ENCODE assay signal across 12 cellular contexts in the genomic region with DNA sequence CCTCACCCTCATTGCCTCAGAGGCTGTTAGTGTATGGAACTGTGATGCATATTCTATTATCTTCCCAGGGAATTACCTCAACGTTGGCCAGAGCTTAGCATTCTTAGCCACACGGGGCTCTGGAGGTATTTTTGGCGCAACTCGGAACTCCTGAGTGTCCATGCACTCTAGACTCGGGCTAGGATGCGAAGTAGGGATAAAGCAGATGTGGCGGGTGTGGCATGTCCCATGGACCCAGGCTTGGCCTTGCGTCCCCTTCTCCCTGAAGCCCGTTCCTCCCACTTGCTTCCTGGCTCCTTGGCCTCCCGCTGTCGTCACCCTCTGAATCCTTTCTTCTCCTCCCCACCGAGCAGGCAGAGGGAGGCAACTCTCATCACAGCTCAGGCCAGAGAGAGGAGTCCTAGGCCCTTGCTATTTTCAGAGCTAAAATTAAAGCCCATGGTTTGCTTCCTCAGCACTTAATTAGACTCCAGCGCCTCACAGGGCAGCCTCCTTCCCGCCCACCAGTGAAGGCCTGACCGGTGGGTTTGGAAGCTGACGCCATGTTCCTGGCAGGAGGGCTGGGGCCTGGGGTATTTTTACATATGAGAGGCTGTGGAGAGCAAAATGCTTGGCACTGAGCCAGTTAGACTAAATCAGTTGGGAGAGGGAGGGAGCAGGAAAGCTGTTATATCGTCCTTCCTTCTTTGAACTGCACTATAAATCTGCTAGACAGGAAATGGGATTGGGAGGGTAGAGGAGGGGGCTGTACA.
DNase-seq lines count a peak whose midpoint lies in the region; ATAC-seq and TF ChIP-seq lines count a peak whose summit lies in the region.
"Had no signal": no experiment of that assay in that cellular context is flagged by ENCODE, and none has a peak within 500 bp of the region (broad histone marks: within the 10 kb centered on the region; RNA-seq: fewer than 3 reads in every experiment).

No MANE protein-coding gene starts in this region.

- H3K27me3 Mint-ChIP-seq in activated T-cell treated with anti-CD3 and anti-CD28 coated beads, Interleukin-2, amount 50 U/mL, for 24 hours: no peaks in the 10 kb centered on the region
- H3K27me3 Mint-ChIP-seq: CD4-positive, alpha-beta T cell had no signal

- DNase-seq in NCI-H1105 (lab: John Stamatoyannopoulos, UW): peak; percentile 49
- DNase-seq in NCI-H748 treated with DMSO at 0.1 percent for 48 hours (lab: John Stamatoyannopoulos, UW): peak; percentile 45
- peak; percentile 60 for DNase-seq in left cardiac atrium
- DNase-seq in gastrocnemius medialis: peak in 1 of 2 donors; percentile 43
- no peak for DNase-seq in foreskin melanocyte
- DNase-seq in activated T-cell treated with anti-CD3 and anti-CD28 coated beads, Interleukin-2, amount 50 U/mL, for 24 hours: no peak
- DNase-seq in activated CD8-positive, alpha-beta memory T cell treated with anti-CD3 and anti-CD28 coated beads for 24 hours: no peak
- no peak for DNase-seq in brain microvascular endothelial cell
- DNase-seq: activated CD4-positive, CD25-positive, alpha-beta regulatory T cell treated with anti-CD3 and anti-CD28 coated beads, Interleukin-2, amount 50 U/mL, for 72 hours; CD4-positive, alpha-beta T cell; NCI-H526 treated with DMSO at 0.1 percent for 48 hours had no signal

- H3K4me1 Mint-ChIP-seq in activated T-cell treated with anti-CD3 and anti-CD28 coated beads, Interleukin-2, amount 50 U/mL, for 24 hours (ENCODE audit: low read depth): no peaks in the 10 kb centered on the region

- H3K27ac Mint-ChIP-seq in activated T-cell treated with anti-CD3 and anti-CD28 coated beads, Interleukin-2, amount 50 U/mL, for 24 hours: no peak overlapping the region
- H3K27ac Mint-ChIP-seq: CD4-positive, alpha-beta T cell had no signal

- peaks cover 19% of the 10 kb centered on the region in 2 donors for H3K4me1 ChIP-seq in gastrocnemius medialis
- H3K4me1 ChIP-seq: HAP-1 had no signal

- in situ Hi-C loops in gastrocnemius medialis (cut with MboI; ENCODE audit: low sequenced_read_pairs in 4 of 4) (no loop called here), brain microvascular endothelial cell (cut with HindIII; ENCODE audit: low pct_ligation_motif_present, low sequenced_read_pairs) (no loop called here)

- TF ChIP-seq CTCF in gastrocnemius medialis (IDR thresholded peaks at IDR 0.05 in 4 of 5, conservative IDR thresholded peaks at IDR 0.05 in 1 of 5) (no peak), brain microvascular endothelial cell (IDR thresholded peaks at IDR 0.05; ENCODE audit: low read depth, low read length, missing control alignments) (no peak)

- no peaks in the 10 kb centered on the region for H3K36me3 ChIP-seq in gastrocnemius medialis
- H3K36me3 ChIP-seq in brain microvascular endothelial cell (replicated peaks): no peaks in the 10 kb centered on the region
- H3K36me3 ChIP-seq: HAP-1 had no signal

- H3K9me3 Mint-ChIP-seq in activated T-cell treated with anti-CD3 and anti-CD28 coated beads, Interleukin-2, amount 50 U/mL, for 24 hours: peaks cover 11% of the 10 kb centered on the region

- no peaks in the 10 kb centered on the region for H3K36me3 Mint-ChIP-seq in activated T-cell treated with anti-CD3 and anti-CD28 coated beads, Interleukin-2, amount 50 U/mL, for 24 hours (ENCODE audit: low read depth)

- ATAC-seq in left cardiac atrium (peak; percentile 68 to 74), gastrocnemius medialis (no peak)

- H3K4me3 ChIP-seq in gastrocnemius medialis (no peak overlapping the region), brain microvascular endothelial cell (ENCODE audit: low read depth, low read length) (no peak overlapping the region)
- H3K4me3 ChIP-seq: HAP-1 had no signal

- intact Hi-C loops in left cardiac atrium (cut with DNase I): no loop called here
- intact Hi-C loops in gastrocnemius medialis (cut with DNase I; ENCODE audit: low total_unique reads): loop anchor here (5.0 kb wide), 1 partner anchor 83 kb away; no protein-coding TSS in a partner anchor

- H3K27ac ChIP-seq in gastrocnemius medialis: peak overlapping the region; percentile 15 to 55 (median 50)
- H3K27ac ChIP-seq in brain microvascular endothelial cell: no peak overlapping the region

- no peak for TF ChIP-seq POLR2A in gastrocnemius medialis (IDR thresholded peaks at IDR 0.05)

- no peaks in the 10 kb centered on the region for H3K27me3 ChIP-seq in gastrocnemius medialis
- no peaks in the 10 kb centered on the region for H3K27me3 ChIP-seq in brain microvascular endothelial cell (replicated peaks)

- no peak overlapping the region for H3K4me3 Mint-ChIP-seq in activated T-cell treated with anti-CD3 and anti-CD28 coated beads, Interleukin-2, amount 50 U/mL, for 24 hours
- H3K4me3 Mint-ChIP-seq: CD4-positive, alpha-beta T cell had no signal

- peaks cover 0 to 8% (median 0%) of the 10 kb centered on the region in 3 donors for H3K9me3 ChIP-seq in gastrocnemius medialis
- H3K9me3 ChIP-seq: HAP-1 had no signal

Comparison
In these comparisons a context has a peak if more than half of its experiments do, and no peak if none do; other contexts are left out.
1. DNase-seq: peak in NCI-H1105 (single experiment), NCI-H748 treated with DMSO at 0.1 percent for 48 hours (single experiment) and left cardiac atrium (single experiment); none in foreskin melanocyte (single experiment), activated T-cell treated with anti-CD3 and anti-CD28 coated beads, Interleukin-2, amount 50 U/mL, for 24 hours (single experiment), activated CD8-positive, alpha-beta memory T cell treated with anti-CD3 and anti-CD28 coated beads for 24 hours (single experiment) and brain microvascular endothelial cell (single experiment).
2. ATAC-seq: peak in left cardiac atrium (2 of 2); none in gastrocnemius medialis (0 of 2).